8 cellular contexts compared by ENCODE assay signal in genomic region chr14:31449971-31450610, GRCh38. TPM values are rescaled to one million over a fixed set of nuclear protein-coding genes. Genes with fewer than 3 reads are reported as not detected.
A peak's percentile ranks its signal among the peaks of the same experiment; 100 is the strongest.
DNase-seq lines count a peak whose midpoint lies in the region; ATAC-seq, FAIRE-seq and TF ChIP-seq lines count a peak whose summit lies in the region.

No MANE protein-coding gene starts in this region.

- no peak overlapping the region for H3K27ac ChIP-seq in astrocyte (ENCODE audit: low read depth, low read length)
- no peak overlapping the region for H3K27ac ChIP-seq in uterus

- H2AFZ ChIP-seq in astrocyte (ENCODE audit: low read depth, low read length): no peak overlapping the region

- H3K79me2 ChIP-seq in astrocyte (ENCODE audit: insufficient read depth, low read length): peaks cover 14% of the 10 kb centered on the region

- H4K20me1 ChIP-seq in astrocyte (ENCODE audit: insufficient read depth, low read length): no peaks in the 10 kb centered on the region

- TF ChIP-seq CTCF in astrocyte (IDR thresholded peaks at IDR 0.05; ENCODE audit: insufficient read depth, low read depth, low read length) (peak; percentile 62), uterus (IDR thresholded peaks at IDR 0.05) (peak; percentile 35 to 52 (median 41))

- H3K4me3 ChIP-seq in astrocyte (ENCODE audit: insufficient read depth, low read depth, low read length) (no peak overlapping the region), uterus (no peak overlapping the region)

- no peak overlapping the region for H3K9ac ChIP-seq in astrocyte (ENCODE audit: low read length)

- H3K27ac Mint-ChIP-seq in astrocyte (ENCODE audit: unreplicated experiment): no peak overlapping the region

- peak; percentile 60 for FAIRE-seq in astrocyte (lab: Jason Lieb, UNC)

- no peaks in the 10 kb centered on the region for H3K27me3 Mint-ChIP-seq in astrocyte (ENCODE audit: low read depth, unreplicated experiment)

- TF ChIP-seq POLR2A in uterus (IDR thresholded peaks at IDR 0.05): no peak

- H3K4me1 Mint-ChIP-seq in astrocyte (ENCODE audit: low read depth, unreplicated experiment): no peaks in the 10 kb centered on the region

- no peak overlapping the region for H3K4me3 Mint-ChIP-seq in astrocyte (ENCODE audit: unreplicated experiment)

- H3K36me3 ChIP-seq in astrocyte (ENCODE audit: insufficient read depth, low read length) (peaks cover 13% of the 10 kb centered on the region), uterus (no peaks in the 10 kb centered on the region)

- peaks cover 15% of the 10 kb centered on the region for H3K36me3 Mint-ChIP-seq in astrocyte (ENCODE audit: low read depth, unreplicated experiment)

- H3K27me3 ChIP-seq in astrocyte (ENCODE audit: insufficient read depth, low read length) (no peaks in the 10 kb centered on the region), uterus (no peaks in the 10 kb centered on the region)

- DNase-seq in CD1c-positive myeloid dendritic cell (ENCODE audit: extremely low spot score) (peak; percentile 38), NCI-H1417 treated with DMSO at 0.1 percent for 48 hours (lab: John Stamatoyannopoulos, UW) (peak; percentile 44), astrocyte (ENCODE audit: low read depth) (peak; percentile 19), iris pigment epithelial cell (ENCODE audit: low read depth) (peak; percentile 50), uterus (no peak), ureter (ENCODE audit: low spot score) (no peak), NCI-H510A (lab: John Stamatoyannopoulos, UW) (no peak)

- H3K4me1 ChIP-seq in astrocyte (ENCODE audit: insufficient read depth, low read length) (no peaks in the 10 kb centered on the region), uterus (no peaks in the 10 kb centered on the region)

- no peak overlapping the region for H3K4me2 ChIP-seq in astrocyte (ENCODE audit: low read length)

- ATAC-seq in GM18907 (IDR thresholded peaks at IDR 0.05; ENCODE audit: unreplicated experiment): peak; percentile 76

- no peaks in the 10 kb centered on the region for H3K9me3 ChIP-seq in astrocyte (ENCODE audit: insufficient read depth, low read depth, low read length)
- H3K9me3 ChIP-seq in uterus: no peaks in the 10 kb centered on the region

- intact Hi-C loops in uterus (cut with DNase I; ENCODE audit: low total_unique reads): no loop called here

- no peaks in the 10 kb centered on the region for H3K9me3 Mint-ChIP-seq in astrocyte (ENCODE audit: unreplicated experiment)

RNA-seq across cellular contexts. Expression of gene DTD2, which starts 7.2 kb away (rescaled TPM):
- total RNA-seq in astrocyte (22.6 and 24.7 TPM in 2 replicates), uterus (10 to 100 TPM in 3 of 4 donors, 1 to 10 TPM in 1; 8.2 to 88.2 (median 36.3) TPM), ureter (24.9 TPM)

RNA-seq across cellular contexts. Expression of gene HEATR5A, which starts 29.7 kb away (rescaled TPM):
- 50.7 and 56.3 TPM in 2 replicates for total RNA-seq in astrocyte
- 10 to 100 TPM; 14.6 to 56.8 (median 38.8) TPM for total RNA-seq in uterus
- total RNA-seq in ureter: 38.5 TPM

RNA-seq across cellular contexts. Expression of gene GPR33, which starts 37.7 kb away (rescaled TPM):
- not detected in 2 replicates for total RNA-seq in astrocyte
- not detected for total RNA-seq in uterus
- total RNA-seq in ureter: not detected

Comparison
In these comparisons a context has a peak if more than half of its experiments do, and no peak if none do; other contexts are left out.
1. DNase-seq: peak in CD1c-positive myeloid dendritic cell (single experiment), NCI-H1417 treated with DMSO at 0.1 percent for 48 hours (single experiment), astrocyte (single experiment) and iris pigment epithelial cell (single experiment); none in uterus (0 of 2), ureter (single experiment) and NCI-H510A (single experiment).